20 cellular contexts compared by ENCODE assay signal in genomic region chr9:14706530-14707140, GRCh38. TPM values are rescaled to one million over a fixed set of nuclear protein-coding genes. Genes with fewer than 3 reads are reported as not detected.
A peak's percentile ranks its signal among the peaks of the same experiment; 100 is the strongest.
DNase-seq lines count a peak whose midpoint lies in the region; ATAC-seq and TF ChIP-seq lines count a peak whose summit lies in the region.
"Had no signal": no experiment of that assay in that cellular context is flagged by ENCODE, and none has a peak within 500 bp of the region (broad histone marks: within the 10 kb centered on the region; RNA-seq: fewer than 3 reads in every experiment).

No MANE protein-coding gene starts in this region.

- H3K79me2 ChIP-seq in OCI-LY7 (ENCODE audit: insufficient read depth, low read depth, low read length): no peaks in the 10 kb centered on the region

- H3K4me3 ChIP-seq in OCI-LY7 (ENCODE audit: low read depth, low read length, poor library complexity, severe bottlenecking): no peak overlapping the region
- no peak overlapping the region for H3K4me3 ChIP-seq in WERI-Rb-1 (ENCODE audit: low read depth, low read length)
- H3K4me3 ChIP-seq in neuronal stem cell (ENCODE audit: low read length in 2 of 2): no peak overlapping the region
- H3K4me3 ChIP-seq: BLaER1, SJSA1, stomach had no signal

- ATAC-seq in GM18858 (IDR thresholded peaks at IDR 0.05; ENCODE audit: unreplicated experiment) (peak; percentile 72), GM21515 (IDR thresholded peaks at IDR 0.05; ENCODE audit: unreplicated experiment) (peak; percentile 71), HG03060 (IDR thresholded peaks at IDR 0.05; ENCODE audit: low read depth, unreplicated experiment) (peak; percentile 49)
- ATAC-seq: left lobe of liver, natural killer cell had no signal

- H3K9me2 ChIP-seq in OCI-LY7 (ENCODE audit: insufficient read depth, low read length): no peaks in the 10 kb centered on the region

- no TSS peak for BruUV-seq in OCI-LY7 (replicated peaks; lab: Mats Ljungman, UMichigan)

- TF ChIP-seq CTCF in OCI-LY7 (conservative IDR thresholded peaks at IDR 0.05; ENCODE audit: low read length): no peak
- TF ChIP-seq CTCF in WERI-Rb-1 (IDR thresholded peaks at IDR 0.05; ENCODE audit: low read depth, low read length): no peak

- no peak overlapping the region for H3K9ac ChIP-seq in neuronal stem cell (ENCODE audit: low read depth, low read length, poor library complexity)
- H3K9ac ChIP-seq: BLaER1 had no signal

- no peak overlapping the region for H3K18ac ChIP-seq in neuronal stem cell (ENCODE audit: low read length)

- H4K8ac ChIP-seq in neuronal stem cell (ENCODE audit: low read depth, low read length): no peak overlapping the region

- no peak overlapping the region for H2AK5ac ChIP-seq in neuronal stem cell (ENCODE audit: low read depth, low read length)

- no peak overlapping the region for H2BK5ac ChIP-seq in neuronal stem cell (ENCODE audit: low read length)

- DNase-seq in OCI-LY7 (ENCODE audit: low spot score) (peak; percentile 24), A172 (ENCODE audit: low spot score) (no peak), WERI-Rb-1 (no peak), neuronal stem cell (ENCODE audit: low spot score) (no peak)
- no peak for DNase-seq in stimulated activated CD4-positive, alpha-beta T cell treated with anti-CD3 and anti-CD28 coated beads, Interleukin-4, amount 100 ng/mL, for 1 hour
- DNase-seq: activated naive CD8-positive, alpha-beta T cell treated with anti-CD3 and anti-CD28 coated beads for 36 hours; cerebellar nuclear complex; HFFc6; natural killer cell; NCI-H1417 treated with DMSO at 0.1 percent for 48 hours; NCI-H774; stimulated activated CD4-positive, alpha-beta T cell treated with anti-CD3 and anti-CD28 coated beads, Interleukin-4, amount 100 ng/mL, for 4 hours; stomach had no signal

- H2BK12ac ChIP-seq in neuronal stem cell (ENCODE audit: low read length): no peak overlapping the region

- H3K36me3 ChIP-seq in OCI-LY7 (ENCODE audit: insufficient read depth, low read length): no peaks in the 10 kb centered on the region
- no peaks in the 10 kb centered on the region for H3K36me3 ChIP-seq in WERI-Rb-1
- no peaks in the 10 kb centered on the region for H3K36me3 ChIP-seq in neuronal stem cell (replicated peaks in 1 of 2; ENCODE audit: control insufficient read depth in 2 of 2, insufficient read depth in 2 of 2, low read length in 2 of 2)
- H3K36me3 ChIP-seq: BLaER1, SJSA1, stomach had no signal

- no peak overlapping the region for H3K4ac ChIP-seq in neuronal stem cell (ENCODE audit: low read length)

- no peaks in the 10 kb centered on the region for H3K4me1 ChIP-seq in OCI-LY7 (ENCODE audit: insufficient read depth, low read length, poor library complexity, severe bottlenecking)
- H3K4me1 ChIP-seq in neuronal stem cell (ENCODE audit: control insufficient read depth in 2 of 2, insufficient read depth in 1 of 2, low read depth in 1 of 2, low read length in 2 of 2): no peaks in the 10 kb centered on the region
- H3K4me1 ChIP-seq: SJSA1, stomach had no signal

- intact Hi-C loops in OCI-LY7 (cut with micrococcal nuclease; ENCODE audit: unreplicated experiment): no loop called here

- POLR2A ChIA-PET in OCI-LY7 (lab: Charles Lee): interaction anchor here (1.1 to 1.7 kb wide), 2 partner anchors 13 to 18 kb away, joined by 4 to 6 read pairs; partner anchors contain the start of gene ZDHHC21

- H4K20me1 ChIP-seq in OCI-LY7 (ENCODE audit: insufficient read depth, low read length): no peaks in the 10 kb centered on the region
- H4K20me1 ChIP-seq: BLaER1 had no signal

- H3K27ac ChIP-seq in OCI-LY7 (ENCODE audit: low read depth, low read length, poor library complexity, severe bottlenecking): no peak overlapping the region
- H3K27ac ChIP-seq in WERI-Rb-1: no peak overlapping the region
- no peak overlapping the region for H3K27ac ChIP-seq in neuronal stem cell (replicated peaks; ENCODE audit: low read length)
- H3K27ac ChIP-seq: BLaER1, epithelial cell of prostate, SJSA1, stomach had no signal

- H2AFZ ChIP-seq in OCI-LY7 (ENCODE audit: low read length) (no peak overlapping the region), neuronal stem cell (ENCODE audit: low read length) (no peak overlapping the region)

- H3K9me3 ChIP-seq in OCI-LY7 (ENCODE audit: low read length) (peaks cover 45% of the 10 kb centered on the region), WERI-Rb-1 (ENCODE audit: severe bottlenecking) (peaks cover 11% of the 10 kb centered on the region), neuronal stem cell (replicated peaks in 1 of 2; ENCODE audit: control insufficient read depth in 2 of 2, insufficient read depth in 1 of 2, low read depth in 1 of 2, low read length in 2 of 2) (peaks cover 2 to 17% of the 10 kb centered on the region in 2 donors)
- H3K9me3 ChIP-seq: SJSA1 had no signal

- no peaks in the 10 kb centered on the region for H3K27me3 ChIP-seq in WERI-Rb-1 (ENCODE audit: insufficient read depth, low read depth, severe bottlenecking)
- no peaks in the 10 kb centered on the region for H3K27me3 ChIP-seq in neuronal stem cell (ENCODE audit: control insufficient read depth in 3 of 3, insufficient read depth in 3 of 3, low read depth in 1 of 3, low read length in 3 of 3)
- H3K27me3 ChIP-seq: BLaER1, SJSA1, stomach had no signal

- no peaks in the 10 kb centered on the region for H3K79me1 ChIP-seq in neuronal stem cell (ENCODE audit: low read depth, low read length)

- H3K4me2 ChIP-seq in OCI-LY7 (ENCODE audit: low read length) (no peak overlapping the region), neuronal stem cell (ENCODE audit: insufficient read depth, low read length, poor library complexity, severe bottlenecking) (no peak overlapping the region)
- H3K4me2 ChIP-seq: BLaER1 had no signal

- WGBS in neuronal stem cell (ENCODE audit: extremely low coverage in 2 of 2, insufficient read length in 2 of 2, insufficient replicate concordance in 1 of 2), 2 donors: no CpG with 5 or more reads among the region's 5 CpGs

- CTCF ChIA-PET in OCI-LY7 (lab: Charles Lee; ENCODE audit: unreplicated experiment): no interaction called here

- H4K91ac ChIP-seq in neuronal stem cell (ENCODE audit: low read depth, low read length, poor library complexity): no peak overlapping the region

- no peak overlapping the region for H3K14ac ChIP-seq in neuronal stem cell (ENCODE audit: low read length)

- no peak overlapping the region for H3K23ac ChIP-seq in neuronal stem cell (ENCODE audit: low read depth, low read length, poor library complexity)

- H2BK15ac ChIP-seq in neuronal stem cell (ENCODE audit: low read length): no peak overlapping the region

- H2BK120ac ChIP-seq in neuronal stem cell (ENCODE audit: low read depth, low read length): no peak overlapping the region

RNA-seq across cellular contexts. Expression of gene ZDHHC21, which starts 13.4 kb away (rescaled TPM):
- total RNA-seq in OCI-LY7 (2014; rRNA removed; shearing (Covaris generic)): 12.6 and 13.0 TPM in 2 replicates
- total RNA-seq in OCI-LY7 (2022): 16.2 and 19.3 TPM in 2 replicates
- total RNA-seq in A172 (2014; rRNA removed; shearing (Covaris generic)): 5.8 and 11.1 TPM in 2 replicates
- 4.6 TPM for polyA plus RNA-seq in neuronal stem cell (2013, experiment 1 of 2)
- polyA plus RNA-seq in neuronal stem cell (2013, experiment 2 of 2): 5.0 TPM

RNA-seq across cellular contexts. Expression of gene CER1, which starts 15.9 kb away (rescaled TPM):
- 0.13 TPM in 1 of 2 replicates, not detected in the other for total RNA-seq in OCI-LY7 (2014; rRNA removed; shearing (Covaris generic))
- not detected in 2 replicates for total RNA-seq in OCI-LY7 (2022)
- not detected in 2 replicates for total RNA-seq in A172 (2014; rRNA removed; shearing (Covaris generic))
- 0.03 TPM for polyA plus RNA-seq in neuronal stem cell (2013, experiment 1 of 2)
- polyA plus RNA-seq in neuronal stem cell (2013, experiment 2 of 2): 0.04 TPM
- total RNA-seq: activated naive CD8-positive, alpha-beta T cell treated with anti-CD3 and anti-CD28 coated beads for 36 hours; HFFc6; left lobe of liver; natural killer cell; SJSA1; stomach had no signal
- polyA plus RNA-seq: stomach had no signal
